In genomic region chr12:4027412-4027811, GRCh38 we compare ENCODE assay signal across 10 cellular contexts.
DNase-seq lines count a peak whose midpoint lies in the region; ATAC-seq, FAIRE-seq and TF ChIP-seq lines count a peak whose summit lies in the region.
"Had no signal": no experiment of that assay in that cellular context is flagged by ENCODE, and none has a peak within 500 bp of the region (broad histone marks: within the 10 kb centered on the region; RNA-seq: fewer than 3 reads in every experiment).

No MANE protein-coding gene starts in this region.

- TF ChIP-seq POLR2A in GM12878 (IDR thresholded peaks at IDR 0.05; ENCODE audit: low read depth, low read length): no peak

- CTCF ChIA-PET in GM12878 (lab: Yijun Ruan, JAX): no interaction called here

- TF ChIP-seq CTCF in GM12878 (IDR thresholded peaks at IDR 0.05 in 2 of 3, conservative IDR thresholded peaks at IDR 0.05 in 1 of 3; ENCODE audit: control insufficient read depth in 2 of 3, extremely low read depth in 1 of 3, insufficient read depth in 1 of 3, low read depth in 3 of 3, low read length in 3 of 3): no peak

- intact Hi-C loops in GM12878 (cut with micrococcal nuclease; ENCODE audit: unreplicated experiment): no loop called here

- H3K27ac ChIP-seq in BLaER1 treated with 17β-estradiol and CSF1 and Interleukin-3, amounts not matched to agents 10 nM and 100 nM: no peak overlapping the region
- H3K27ac ChIP-seq in GM12878 (ENCODE audit: control insufficient read depth, insufficient read depth): no peak overlapping the region
- H3K27ac ChIP-seq: ovary had no signal

- no peak overlapping the region for H3K4me3 ChIP-seq in BLaER1 treated with 17β-estradiol and CSF1 and Interleukin-3, amounts not matched to agents 10 nM and 100 nM
- H3K4me3 ChIP-seq in GM12878: no peak overlapping the region
- H3K4me3 ChIP-seq: ovary had no signal

- no peaks in the 10 kb centered on the region; a peak in 1 of 22 replicates for H4K20me1 ChIP-seq in BLaER1 treated with 17β-estradiol and CSF1 and Interleukin-3, amounts not matched to agents 10 nM and 100 nM
- H4K20me1 ChIP-seq in GM12878 (ENCODE audit: control insufficient read depth, insufficient read depth): no peaks in the 10 kb centered on the region

- no peaks in the 10 kb centered on the region for H3K36me3 ChIP-seq in BLaER1 treated with 17β-estradiol and CSF1 and Interleukin-3, amounts not matched to agents 10 nM and 100 nM
- no peaks in the 10 kb centered on the region for H3K36me3 ChIP-seq in GM12878 (ENCODE audit: control insufficient read depth in 2 of 2, insufficient read depth in 2 of 2, low read length in 1 of 2)
- H3K36me3 ChIP-seq: ovary had no signal

- no peak overlapping the region for H3K9ac ChIP-seq in BLaER1 treated with 17β-estradiol and CSF1 and Interleukin-3, amounts not matched to agents 10 nM and 100 nM
- H3K9ac ChIP-seq in GM12878 (ENCODE audit: control insufficient read depth, insufficient read depth, low read length): no peak overlapping the region

- SMC1A ChIA-PET in GM12878 (lab: Charles Lee; ENCODE audit: uncharacterized antibody, unreplicated experiment): no interaction called here

- no peak for TF ChIP-seq EP300 in GM12878 (IDR thresholded peaks at IDR 0.05; ENCODE audit: borderline replicate concordance in 1 of 2, control insufficient read depth in 1 of 2, low read depth in 2 of 2, low read length in 2 of 2)

- ATAC-seq in GM12878 (peak; percentile 21; the same call in 2 of the 3 replicates), GM21381 (IDR thresholded peaks at IDR 0.05; ENCODE audit: unreplicated experiment) (no peak)

- WGBS in GM12878 (ENCODE audit: insufficient coverage, insufficient replicate concordance, low lambda C conversion rate, missing lambda C conversion rate): 37% methylated on average over 4 of the region's 4 CpGs

- no TSS peak for BruUV-seq in GM12878 (replicated peaks; lab: Mats Ljungman, UMichigan)

- POLR2A ChIA-PET in GM12878 (lab: Charles Lee): no interaction called here

- peak overlapping the region in 6 of 11 experiments; percentile 5 to 39 (median 18); a peak in 6 of 22 replicates for H3K4me2 ChIP-seq in BLaER1 treated with 17β-estradiol and CSF1 and Interleukin-3, amounts not matched to agents 10 nM and 100 nM
- no peak overlapping the region for H3K4me2 ChIP-seq in GM12878 (ENCODE audit: control insufficient read depth, insufficient read depth)

- RAD21 ChIA-PET in GM12878 (lab: Charles Lee; ENCODE audit: unreplicated experiment): no interaction called here

- TF ChIP-seq RAD21 in GM12878 (IDR thresholded peaks at IDR 0.05; ENCODE audit: insufficient read depth, low read depth, low read length): no peak

- peaks cover 0 to 18% (median 8%) of the 10 kb centered on the region in 10 experiments; a peak in 10 of 20 replicates for H3K4me1 ChIP-seq in BLaER1 treated with 17β-estradiol and CSF1 and Interleukin-3, amounts not matched to agents 10 nM and 100 nM
- H3K4me1 ChIP-seq in GM12878 (ENCODE audit: control insufficient read depth, insufficient read depth, low read length): no peaks in the 10 kb centered on the region

- no peak for FAIRE-seq in GM12878 (lab: Jason Lieb, UNC)

- no peak overlapping the region for H2AFZ ChIP-seq in GM12878 (ENCODE audit: control insufficient read depth, low read depth, low read length)

- peaks cover 8 to 23% (median 17%) of the 10 kb centered on the region in 11 experiments for H3K27me3 ChIP-seq in BLaER1 treated with 17β-estradiol and CSF1 and Interleukin-3, amounts not matched to agents 10 nM and 100 nM
- H3K27me3 ChIP-seq in GM12878 (replicated peaks in 1 of 2; ENCODE audit: control insufficient read depth in 2 of 2, insufficient read depth in 2 of 2, low read length in 1 of 2): peaks cover 3 to 9% of the 10 kb centered on the region in 2 experiments
- H3K27me3 ChIP-seq: ovary had no signal

- no peaks in the 10 kb centered on the region for H3K79me2 ChIP-seq in GM12878 (ENCODE audit: control insufficient read depth, insufficient read depth, low read length)

- DNase-seq in activated CD4-positive, alpha-beta T cell treated with anti-CD3 and anti-CD28 coated beads for 4 hours: peak; percentile 87 to 89
- DNase-seq in GM12878 (ENCODE audit: low read depth, low spot score) (no peak), DMS79 (lab: John Stamatoyannopoulos, UW) (no peak), NCI-H1105 (lab: John Stamatoyannopoulos, UW) (no peak), HT-29 (ENCODE audit: low spot score) (no peak)
- DNase-seq in stimulated activated CD4-positive, alpha-beta T cell treated with anti-CD3 and anti-CD28 coated beads, Interleukin-1b, Interleukin-23, amount 100 ng/mL, for 1 hour (ENCODE audit: low read depth in 2 of 2): peak; percentile 33 to 34
- DNase-seq: NCI-H446, ovary had no signal

- in situ Hi-C loops in GM12878 (cut with MboI): no loop called here

- H3K9me3 ChIP-seq in BLaER1 treated with 17β-estradiol and CSF1 and Interleukin-3, amounts not matched to agents 10 nM and 100 nM (replicated peaks in 1 of 11): no peaks in the 10 kb centered on the region
- H3K9me3 ChIP-seq in GM12878 (replicated peaks; ENCODE audit: control insufficient read depth, insufficient read depth, low read length): no peaks in the 10 kb centered on the region
- H3K9me3 ChIP-seq: ovary had no signal

TF ChIP-seq in GM12878, 131 proteins besides CTCF, POLR2A, EP300 and RAD21:
- TF ChIP-seq EGR1 (IDR thresholded peaks at IDR 0.05; ENCODE audit: borderline replicate concordance in 1 of 2, low read depth in 2 of 2, low read length in 2 of 2) (peak in 1 of 2 experiments; percentile 34; a peak in 1 of 3 replicates), EZH2 (IDR thresholded peaks at IDR 0.05; ENCODE audit: borderline replicate concordance, control insufficient read depth, low read depth, low read length) (no peak), PKNOX1 (IDR thresholded peaks at IDR 0.05) (peak; percentile 30; the same call in 1 of the 2 replicates)

Comparison
In these comparisons a context has a peak if more than half of its experiments do, and no peak if none do; other contexts are left out.
1. DNase-seq: peak in activated CD4-positive, alpha-beta T cell treated with anti-CD3 and anti-CD28 coated beads for 4 hours (2 of 2) and stimulated activated CD4-positive, alpha-beta T cell treated with anti-CD3 and anti-CD28 coated beads, Interleukin-1b, Interleukin-23, amount 100 ng/mL, for 1 hour (2 of 2); none in GM12878 (single experiment), DMS79 (single experiment), NCI-H1105 (single experiment) and HT-29 (single experiment).